In genomic region chr1:62687421-62687902, GRCh38 we compare ENCODE assay signal across 8 cellular contexts. TPM values are rescaled to one million over a fixed set of nuclear protein-coding genes. Genes with fewer than 3 reads are reported as not detected.
DNase-seq lines count a peak whose midpoint lies in the region; ATAC-seq and TF ChIP-seq lines count a peak whose summit lies in the region.

No MANE protein-coding gene starts in this region.

- H3K4me1 ChIP-seq in ascending aorta = peaks cover 11 to 38% of the 10 kb centered on the region in 2 donors

- H3K4me3 ChIP-seq in ascending aorta = peak overlapping the region; percentile 94 to 96

- ATAC-seq in GM19463 (IDR thresholded peaks at IDR 0.05; ENCODE audit: unreplicated experiment) (peak; percentile 32), HG03469 (IDR thresholded peaks at IDR 0.05; ENCODE audit: unreplicated experiment) (peak; percentile 2)

- no peaks in the 10 kb centered on the region for H3K9me3 ChIP-seq in ascending aorta

- no peak for TF ChIP-seq CTCF in ascending aorta (IDR thresholded peaks at IDR 0.05)

- peak; percentile 49 for DNase-seq in Caki2 (ENCODE audit: low read depth)
- DNase-seq in RPMI8226 = peak; percentile 28
- DNase-seq in ascending aorta (ENCODE audit: low spot score in 2 of 2) = no peak
- peak; percentile 30 for DNase-seq in hepatic stellate cell (ENCODE audit: low spot score)
- DNase-seq in renal cortical epithelial cell (ENCODE audit: low read depth) = peak; percentile 30
- DNase-seq in 8988T = no peak

- H3K27me3 ChIP-seq in ascending aorta = no peaks in the 10 kb centered on the region

- intact Hi-C loops in ascending aorta (cut with DNase I) = loop anchor here (5.0 kb wide), 2 partner anchors 40 to 60 kb away; no protein-coding TSS in a partner anchor

- no peaks in the 10 kb centered on the region for H3K36me3 ChIP-seq in ascending aorta

- in situ Hi-C loops in Caki2 (cut with HindIII; ENCODE audit: low pct_unique_long_range_greater_than_20kb, low sequenced_read_pairs) = no loop called here

- peak overlapping the region; percentile 89 to 95 for H3K27ac ChIP-seq in ascending aorta

RNA-seq across cellular contexts. Expression of gene DOCK7, which starts 0.7 kb away (rescaled TPM):
- total RNA-seq in Caki2 (2014; rRNA removed; shearing (Covaris generic); ENCODE audit: low replicate concordance) = 21.1 and 22.9 TPM in 2 replicates
- 46.0 TPM for total RNA-seq in ascending aorta
- total RNA-seq in renal cortical epithelial cell = 71.4 and 132 TPM in 2 replicates

Comparison
In these comparisons a context has a peak if more than half of its experiments do, and no peak if none do; other contexts are left out.
1. DNase-seq: peak in Caki2 (single experiment), RPMI8226 (single experiment), hepatic stellate cell (single experiment) and renal cortical epithelial cell (single experiment); none in ascending aorta (0 of 2) and 8988T (single experiment).